8 cellular contexts compared by ENCODE assay signal in genomic region chr22:29552357-29552756, GRCh38. TPM values are rescaled to one million over a fixed set of nuclear protein-coding genes. Genes with fewer than 3 reads are reported as not detected.
DNase-seq lines count a peak whose midpoint lies in the region; ATAC-seq and TF ChIP-seq lines count a peak whose summit lies in the region.
"Not testable (repeated sequence)": the region's sequence is repeated elsewhere in the genome, so short reads cannot be mapped to it uniquely, and the experiment has no call there.

No MANE protein-coding gene starts in this region.

- not testable (repeated sequence) for H3K9me3 ChIP-seq in CD4-positive, alpha-beta T cell (ENCODE audit: control insufficient read depth, low read length); SK-N-SH; stomach

- not testable (repeated sequence) for H3K27ac ChIP-seq in CD4-positive, alpha-beta T cell (ENCODE audit: low read depth, low read length); HL-60 (replicated peaks); brain microvascular endothelial cell; stomach
- H3K27ac ChIP-seq in SK-N-SH (ENCODE audit: low read depth in 2 of 2, low read length in 1 of 2): peak overlapping the region in 1 of 2 experiments; percentile 50; a peak in 2 of 4 replicates

- not testable (repeated sequence) for DNase-seq in CD4-positive, alpha-beta T cell; HL-60 (ENCODE audit: low read depth in 1 of 2, low spot score in 1 of 2); SK-N-SH; activated T-cell treated with anti-CD3 and anti-CD28 coated beads, Interleukin-2, amount 50 U/mL, for 4 hours; brain microvascular endothelial cell; foreskin fibroblast; natural killer cell treated with Interleukin-12 subunit alpha and Interleukin-12 subunit beta and Interleukin-15 and Interleukin-18, amount 100 ng/mL, for 72 hours (ENCODE audit: low spot score); stomach

- TF ChIP-seq POLR2A in stomach (IDR thresholded peaks at IDR 0.05): not testable (repeated sequence)

- intact Hi-C loops in CD4-positive, alpha-beta T cell (cut with DNase I, micrococcal nuclease): loop anchor here in 1 of 2 experiments (10.0 kb wide), 1 partner anchor 288 kb away; the partner anchor contains the start of genes EWSR1 and RHBDD3
- intact Hi-C loops in stomach (cut with DNase I; ENCODE audit: low total_unique reads): not testable (repeated sequence)

- POLR2A ChIA-PET in CD4-positive, alpha-beta T cell (lab: Charles Lee); SK-N-SH (lab: Yijun Ruan, JAX): not testable (repeated sequence)

- H3F3A ChIP-seq in SK-N-SH (replicated peaks; ENCODE audit: insufficient read depth): peaks cover 20% of the 10 kb centered on the region

- not testable (repeated sequence) for H2AFZ ChIP-seq in SK-N-SH (ENCODE audit: low read depth)

- H3K4me2 ChIP-seq in SK-N-SH: peak overlapping the region; percentile 90

- peaks cover 57% of the 10 kb centered on the region for H3K36me3 Mint-ChIP-seq in CD4-positive, alpha-beta T cell (ENCODE audit: low read depth)
- peaks cover 23% of the 10 kb centered on the region for H3K36me3 Mint-ChIP-seq in activated T-cell treated with anti-CD3 and anti-CD28 coated beads, Interleukin-2, amount 50 U/mL, for 4 hours (ENCODE audit: insufficient read depth)
- H3K36me3 Mint-ChIP-seq in natural killer cell treated with Interleukin-12 subunit alpha and Interleukin-12 subunit beta and Interleukin-15 and Interleukin-18, amount 100 ng/mL, for 72 hours: peaks cover 14% of the 10 kb centered on the region

- H3K9me3 Mint-ChIP-seq in CD4-positive, alpha-beta T cell; activated T-cell treated with anti-CD3 and anti-CD28 coated beads, Interleukin-2, amount 50 U/mL, for 4 hours; natural killer cell treated with Interleukin-12 subunit alpha and Interleukin-12 subunit beta and Interleukin-15 and Interleukin-18, amount 100 ng/mL, for 72 hours: not testable (repeated sequence)

- not testable (repeated sequence) for H3K27me3 ChIP-seq in CD4-positive, alpha-beta T cell (ENCODE audit: control insufficient read depth, insufficient read depth, low read length); HL-60 (ENCODE audit: insufficient read depth, poor library complexity, severe bottlenecking); SK-N-SH (ENCODE audit: insufficient read depth); brain microvascular endothelial cell (replicated peaks); stomach

- peaks cover 6 to 12% of the 10 kb centered on the region in 2 experiments; a peak in 3 of 4 replicates for H3K4me1 ChIP-seq in SK-N-SH (ENCODE audit: control insufficient read depth in 1 of 2, insufficient read depth in 2 of 2, low read depth in 1 of 2, low read length in 1 of 2)
- H3K4me1 ChIP-seq in stomach: peaks cover 6 to 24% (median 24%) of the 10 kb centered on the region in 4 donors

- H3K4me1 Mint-ChIP-seq in CD4-positive, alpha-beta T cell (ENCODE audit: low read depth): peaks cover 15% of the 10 kb centered on the region
- peaks cover 26% of the 10 kb centered on the region for H3K4me1 Mint-ChIP-seq in activated T-cell treated with anti-CD3 and anti-CD28 coated beads, Interleukin-2, amount 50 U/mL, for 4 hours (ENCODE audit: low read depth)
- peaks cover 20 to 21% of the 10 kb centered on the region in 2 donors for H3K4me1 Mint-ChIP-seq in natural killer cell treated with Interleukin-12 subunit alpha and Interleukin-12 subunit beta and Interleukin-15 and Interleukin-18, amount 100 ng/mL, for 72 hours (ENCODE audit: low read depth in 2 of 2)

- peak overlapping the region; percentile 95 for H3K4me3 Mint-ChIP-seq in CD4-positive, alpha-beta T cell
- peak overlapping the region; percentile 91 for H3K4me3 Mint-ChIP-seq in activated T-cell treated with anti-CD3 and anti-CD28 coated beads, Interleukin-2, amount 50 U/mL, for 4 hours
- peak overlapping the region; percentile 82 for H3K4me3 Mint-ChIP-seq in natural killer cell treated with Interleukin-12 subunit alpha and Interleukin-12 subunit beta and Interleukin-15 and Interleukin-18, amount 100 ng/mL, for 72 hours

- CTCF ChIA-PET in CD4-positive, alpha-beta T cell (lab: Charles Lee); SK-N-SH (lab: Yijun Ruan, JAX): not testable (repeated sequence)

- not testable (repeated sequence) for H3K9me2 ChIP-seq in SK-N-SH

- H4K20me1 ChIP-seq in SK-N-SH (ENCODE audit: insufficient read depth): not testable (repeated sequence)

- peaks cover 36 to 38% of the 10 kb centered on the region in 2 experiments for H3K36me3 ChIP-seq in SK-N-SH (replicated peaks in 1 of 2; ENCODE audit: control insufficient read depth in 1 of 2, insufficient read depth in 2 of 2, low read length in 1 of 2)
- peaks cover 33% of the 10 kb centered on the region for H3K36me3 ChIP-seq in brain microvascular endothelial cell (replicated peaks)
- H3K36me3 ChIP-seq in stomach: peaks cover 13 to 52% (median 48%) of the 10 kb centered on the region in 4 donors

- not testable (repeated sequence) for H3K27ac Mint-ChIP-seq in CD4-positive, alpha-beta T cell
- H3K27ac Mint-ChIP-seq in natural killer cell treated with Interleukin-12 subunit alpha and Interleukin-12 subunit beta and Interleukin-15 and Interleukin-18, amount 100 ng/mL, for 72 hours: peak overlapping the region in 1 of 2 donors; percentile 83

- H3K79me2 ChIP-seq in SK-N-SH (ENCODE audit: insufficient read depth): peaks cover 48% of the 10 kb centered on the region

- H3K4me3 ChIP-seq in HL-60 (replicated peaks; ENCODE audit: insufficient read depth, low read length) (peak overlapping the region; percentile 96), SK-N-SH (ENCODE audit: low read depth in 2 of 2, low read length in 1 of 2) (peak overlapping the region; percentile 77 to 88), brain microvascular endothelial cell (ENCODE audit: low read depth, low read length) (peak overlapping the region; percentile 32), foreskin fibroblast (ENCODE audit: low read depth in 1 of 2, low read length in 2 of 2) (peak overlapping the region; percentile 81 to 96), stomach (peak overlapping the region in 3 of 4 donors; percentile 13 to 91 (median 86))

- not testable (repeated sequence) for TF ChIP-seq CTCF in CD4-positive, alpha-beta T cell (IDR thresholded peaks at IDR 0.05); HL-60 (IDR thresholded peaks at IDR 0.05; ENCODE audit: insufficient read depth, low read length); SK-N-SH (IDR thresholded peaks at IDR 0.05); brain microvascular endothelial cell (IDR thresholded peaks at IDR 0.05; ENCODE audit: low read depth, low read length, missing control alignments); foreskin fibroblast (IDR thresholded peaks at IDR 0.05; ENCODE audit: low read depth, low read length); stomach (IDR thresholded peaks at IDR 0.05)

- 25% methylated on average over 4 of the region's 33 CpGs for WGBS in SK-N-SH (ENCODE audit: low lambda C conversion rate)
- WGBS in stomach, 5 donors: 86 to 94% (median 92%) methylated on average over 14 to 33 of the region's 33 CpGs

- peak overlapping the region; percentile 79 for H3K9ac ChIP-seq in SK-N-SH

- H3K27me3 Mint-ChIP-seq in CD4-positive, alpha-beta T cell; activated T-cell treated with anti-CD3 and anti-CD28 coated beads, Interleukin-2, amount 50 U/mL, for 4 hours (ENCODE audit: low read depth); natural killer cell treated with Interleukin-12 subunit alpha and Interleukin-12 subunit beta and Interleukin-15 and Interleukin-18, amount 100 ng/mL, for 72 hours: not testable (repeated sequence)

- ATAC-seq in CD4-positive, alpha-beta T cell (ENCODE audit: poor library complexity); activated T-cell treated with anti-CD3 and anti-CD28 coated beads, Interleukin-2, amount 50 U/mL, for 4 hours; natural killer cell treated with Interleukin-12 subunit alpha and Interleukin-12 subunit beta and Interleukin-15 and Interleukin-18, amount 100 ng/mL, for 72 hours: not testable (repeated sequence)

- TF ChIP-seq RAD21 in SK-N-SH (IDR thresholded peaks at IDR 0.05; ENCODE audit: low read length): not testable (repeated sequence)

- in situ Hi-C loops in brain microvascular endothelial cell (cut with HindIII; ENCODE audit: low pct_ligation_motif_present, low sequenced_read_pairs): not testable (repeated sequence)

- TF ChIP-seq EP300 in SK-N-SH (IDR thresholded peaks at IDR 0.05; ENCODE audit: borderline replicate concordance in 1 of 2, low read depth in 1 of 2, low read length in 1 of 2); stomach (IDR thresholded peaks at IDR 0.05): not testable (repeated sequence)

RNA-seq across cellular contexts. Expression of gene THOC5, which starts 1.2 kb away (rescaled TPM):
- 10 to 100 TPM; 27.1 to 32.9 TPM for total RNA-seq in CD4-positive, alpha-beta T cell
- polyA plus RNA-seq in SK-N-SH (2012; rRNA removed) (95.9 and 141 TPM in 2 replicates), stomach (10 to 100 TPM; 18.2 to 31.6 (median 21.8) TPM)
- 64.7 and 68.6 TPM in 2 replicates for polyA plus RNA-seq in SK-N-SH (2012; cell fraction: cytosol; rRNA removed)
- 373 and 391 TPM in 2 replicates for polyA plus RNA-seq in SK-N-SH (2012; cell fraction: nucleus; rRNA removed)
- total RNA-seq in activated T-cell treated with anti-CD3 and anti-CD28 coated beads, Interleukin-2, amount 50 U/mL, for 4 hours: 10 to 100 TPM; 69.2 to 69.7 (median 69.5) TPM
- total RNA-seq in natural killer cell treated with Interleukin-12 subunit alpha and Interleukin-12 subunit beta and Interleukin-15 and Interleukin-18, amount 100 ng/mL, for 72 hours: 10 to 100 TPM; 64.6 to 89.3 TPM
- 100 to 1,000 TPM in 1 of 5 donors, 10 to 100 TPM in 4; 19.3 to 123 (median 54.9) TPM for total RNA-seq in stomach

RNA-seq across cellular contexts. Expression of gene NIPSNAP1, which starts 28.6 kb away (rescaled TPM):
- 10 to 100 TPM; 17.8 to 20.5 TPM for total RNA-seq in CD4-positive, alpha-beta T cell
- polyA plus RNA-seq in SK-N-SH (2012; rRNA removed): 86.3 and 109 TPM in 2 replicates
- 79.9 and 94.6 TPM in 2 replicates for polyA plus RNA-seq in SK-N-SH (2012; cell fraction: cytosol; rRNA removed)
- 71.3 and 88.5 TPM in 2 replicates for polyA plus RNA-seq in SK-N-SH (2012; cell fraction: nucleus; rRNA removed)
- 10 to 100 TPM; 11.8 to 15.2 (median 12.9) TPM for total RNA-seq in activated T-cell treated with anti-CD3 and anti-CD28 coated beads, Interleukin-2, amount 50 U/mL, for 4 hours
- 10 to 100 TPM; 20.3 to 21.4 TPM for total RNA-seq in natural killer cell treated with Interleukin-12 subunit alpha and Interleukin-12 subunit beta and Interleukin-15 and Interleukin-18, amount 100 ng/mL, for 72 hours
- 10 to 100 TPM in 4 of 5 donors, 1 to 10 TPM in 1; 7.1 to 58.9 (median 24.4) TPM for total RNA-seq in stomach
- polyA plus RNA-seq in stomach: 10 to 100 TPM; 23.1 to 37.3 (median 30.7) TPM

RNA-seq across cellular contexts. Expression of gene NF2, which starts 51.1 kb away (rescaled TPM):
- total RNA-seq in CD4-positive, alpha-beta T cell: 10 to 100 TPM; 23.1 to 24.5 TPM
- polyA plus RNA-seq in SK-N-SH (2012; rRNA removed) (43.8 and 44.1 TPM in 2 replicates), stomach (1 to 10 TPM; 5.8 to 8.4 (median 8.3) TPM)
- polyA plus RNA-seq in SK-N-SH (2012; cell fraction: cytosol; rRNA removed): 43.2 and 47.6 TPM in 2 replicates
- polyA plus RNA-seq in SK-N-SH (2012; cell fraction: nucleus; rRNA removed): 25.8 and 32.0 TPM in 2 replicates
- total RNA-seq in activated T-cell treated with anti-CD3 and anti-CD28 coated beads, Interleukin-2, amount 50 U/mL, for 4 hours: 10 to 100 TPM; 65.4 to 70.2 (median 66.0) TPM
- total RNA-seq in natural killer cell treated with Interleukin-12 subunit alpha and Interleukin-12 subunit beta and Interleukin-15 and Interleukin-18, amount 100 ng/mL, for 72 hours: 10 to 100 TPM; 58.2 to 70.9 TPM
- total RNA-seq in stomach: 10 to 100 TPM; 16.9 to 37.6 (median 20.3) TPM

Comparison
In these comparisons a context has a peak if more than half of its experiments do, and no peak if none do; other contexts are left out.
1. H3K4me3 ChIP-seq: peak in every context shown above with its lines; median percentile 96 in HL-60; 88 in foreskin fibroblast; 86 in stomach; 82 in SK-N-SH; 32 in brain microvascular endothelial cell.